Comparison of ENCODE assay signal across 9 cellular contexts in genomic region chr2:112187805-112188596, GRCh38. TPM values are rescaled to one million over a fixed set of nuclear protein-coding genes. Genes with fewer than 3 reads are reported as not detected.
A peak's percentile ranks its signal among the peaks of the same experiment; 100 is the strongest.
DNase-seq lines count a peak whose midpoint lies in the region; ATAC-seq and TF ChIP-seq lines count a peak whose summit lies in the region.
"Had no signal": no experiment of that assay in that cellular context is flagged by ENCODE, and none has a peak within 500 bp of the region (broad histone marks: within the 10 kb centered on the region; RNA-seq: fewer than 3 reads in every experiment).

No MANE protein-coding gene starts in this region.

- no peak for ATAC-seq in GM19351 (IDR thresholded peaks at IDR 0.05; ENCODE audit: unreplicated experiment)
- no peak for ATAC-seq in GM21717 (IDR thresholded peaks at IDR 0.05; ENCODE audit: unreplicated experiment)
- no peak for ATAC-seq in GM23338

- no peaks in the 10 kb centered on the region for H4K20me1 ChIP-seq in GM23338 (replicated peaks; ENCODE audit: insufficient read depth)

- H2AFZ ChIP-seq in GM23338: no peak overlapping the region

- no peaks in the 10 kb centered on the region for H3K36me3 Mint-ChIP-seq in GM23338 (ENCODE audit: low read depth)

- TF ChIP-seq CTCF in GM12864 (IDR thresholded peaks at IDR 0.05; ENCODE audit: low read depth, low read length, missing control alignments) (no peak), GM23338 (conservative IDR thresholded peaks at IDR 0.05; ENCODE audit: low read depth in 2 of 2) (no peak)

- peak; percentile 15 for DNase-seq in GM12864 (ENCODE audit: low read depth)
- DNase-seq in activated CD4-positive, CD25-positive, alpha-beta regulatory T cell (lab: John Stamatoyannopoulos, UW): peak; percentile 36 to 55 (median 53)
- DNase-seq in central memory CD4-positive, alpha-beta T cell: peak; percentile 92
- peak; percentile 57 to 73 for DNase-seq in stimulated activated CD4-positive, alpha-beta T cell treated with anti-CD3 and anti-CD28 coated beads, Interleukin-1b, Interleukin-23, amount 100 ng/mL, for 4 hours (ENCODE audit: low read depth in 2 of 2)
- DNase-seq in NCI-H446 treated with DMSO at 0.1 percent for 48 hours (lab: John Stamatoyannopoulos, UW): no peak
- DNase-seq in GM23338 (ENCODE audit: low spot score): no peak
- DNase-seq: heart right ventricle had no signal

- no peak overlapping the region for H3K4me3 Mint-ChIP-seq in GM23338

- no peaks in the 10 kb centered on the region for H3F3A ChIP-seq in GM23338 (replicated peaks; ENCODE audit: low read depth)

- H3K4me2 ChIP-seq in GM23338: no peak overlapping the region

- peaks cover 5% of the 10 kb centered on the region; the same call in 1 of the 2 replicates for H3K27me3 ChIP-seq in GM23338 (ENCODE audit: insufficient read depth)
- H3K27me3 ChIP-seq: heart right ventricle had no signal

- no peaks in the 10 kb centered on the region; the same call in 2 of the 3 replicates for H3K4me1 Mint-ChIP-seq in GM23338

- no peaks in the 10 kb centered on the region for H3K9me2 ChIP-seq in GM23338 (ENCODE audit: insufficient read depth)

- no peaks in the 10 kb centered on the region for H3K36me3 ChIP-seq in GM23338 (ENCODE audit: insufficient read depth)
- H3K36me3 ChIP-seq: heart right ventricle had no signal

- H3K79me2 ChIP-seq in GM23338 (replicated peaks; ENCODE audit: insufficient read depth): no peaks in the 10 kb centered on the region

- no peaks in the 10 kb centered on the region for H3K4me1 ChIP-seq in GM23338 (ENCODE audit: insufficient read depth)
- H3K4me1 ChIP-seq: heart right ventricle had no signal

- H3K9me3 Mint-ChIP-seq in GM23338: no peaks in the 10 kb centered on the region; the same call in 2 of the 3 replicates

- H3K4me3 ChIP-seq in GM12864 (ENCODE audit: low read depth, low read length) (no peak overlapping the region), GM23338 (no peak overlapping the region)
- H3K4me3 ChIP-seq: heart right ventricle had no signal

- no peak overlapping the region for H3K27ac ChIP-seq in GM23338 (ENCODE audit: low read depth)

- no peak overlapping the region for H3K27ac Mint-ChIP-seq in GM23338

- H3K27me3 Mint-ChIP-seq in GM23338 (ENCODE audit: insufficient read depth, low read depth, poor library complexity): peaks cover 8% of the 10 kb centered on the region

TF ChIP-seq in GM23338, 12 proteins besides CTCF, POLR2A, EP300 and RAD21 (continues in another document):
- TF ChIP-seq ETS1 (IDR thresholded peaks at IDR 0.05) (no peak), EZH2 (IDR thresholded peaks at IDR 0.05; ENCODE audit: low read depth, unreplicated experiment) (no peak), NANOG (IDR thresholded peaks at IDR 0.05; ENCODE audit: borderline replicate concordance) (no peak), POLR2AphosphoS5 (IDR thresholded peaks at IDR 0.05; ENCODE audit: low read depth) (no peak), EZH2phosphoT487 (IDR thresholded peaks at IDR 0.05; ENCODE audit: unreplicated experiment) (no peak), STAT1 (IDR thresholded peaks at IDR 0.05; ENCODE audit: unreplicated experiment) (no peak), ZNF462 (CRISPR knock-in tag; IDR thresholded peaks at IDR 0.05) (no peak), JUNB (IDR thresholded peaks at IDR 0.05; ENCODE audit: unreplicated experiment) (no peak), CREB1 (CRISPR knock-in tag; IDR thresholded peaks at IDR 0.05; ENCODE audit: low read depth) (no peak), ZNF114 (CRISPR knock-in tag; IDR thresholded peaks at IDR 0.05) (no peak), ZNF331 (CRISPR knock-in tag; IDR thresholded peaks at IDR 0.05; ENCODE audit: low read depth) (no peak)

RNA-seq across cellular contexts. Expression of gene FBLN7, which starts 49.8 kb away (rescaled TPM):
- total RNA-seq in GM23338 (2014; rRNA removed; shearing (Covaris generic)): 1.4 TPM in 1 of 2 replicates, not detected in the other
- 0.14 and 0.16 TPM in 2 replicates for polyA plus RNA-seq in GM23338 (2016; fragmentation: Nextera tagmentation; extraction: Ambion mirVana)

Comparison
In these comparisons a context has a peak if more than half of its experiments do, and no peak if none do; other contexts are left out.
1. DNase-seq: peak in GM12864 (single experiment), activated CD4-positive, CD25-positive, alpha-beta regulatory T cell (4 of 4), central memory CD4-positive, alpha-beta T cell (single experiment) and stimulated activated CD4-positive, alpha-beta T cell treated with anti-CD3 and anti-CD28 coated beads, Interleukin-1b, Interleukin-23, amount 100 ng/mL, for 4 hours (2 of 2); none in NCI-H446 treated with DMSO at 0.1 percent for 48 hours (single experiment) and GM23338 (single experiment).